Comparison of ENCODE assay signal across 8 cellular contexts in the genomic region with DNA sequence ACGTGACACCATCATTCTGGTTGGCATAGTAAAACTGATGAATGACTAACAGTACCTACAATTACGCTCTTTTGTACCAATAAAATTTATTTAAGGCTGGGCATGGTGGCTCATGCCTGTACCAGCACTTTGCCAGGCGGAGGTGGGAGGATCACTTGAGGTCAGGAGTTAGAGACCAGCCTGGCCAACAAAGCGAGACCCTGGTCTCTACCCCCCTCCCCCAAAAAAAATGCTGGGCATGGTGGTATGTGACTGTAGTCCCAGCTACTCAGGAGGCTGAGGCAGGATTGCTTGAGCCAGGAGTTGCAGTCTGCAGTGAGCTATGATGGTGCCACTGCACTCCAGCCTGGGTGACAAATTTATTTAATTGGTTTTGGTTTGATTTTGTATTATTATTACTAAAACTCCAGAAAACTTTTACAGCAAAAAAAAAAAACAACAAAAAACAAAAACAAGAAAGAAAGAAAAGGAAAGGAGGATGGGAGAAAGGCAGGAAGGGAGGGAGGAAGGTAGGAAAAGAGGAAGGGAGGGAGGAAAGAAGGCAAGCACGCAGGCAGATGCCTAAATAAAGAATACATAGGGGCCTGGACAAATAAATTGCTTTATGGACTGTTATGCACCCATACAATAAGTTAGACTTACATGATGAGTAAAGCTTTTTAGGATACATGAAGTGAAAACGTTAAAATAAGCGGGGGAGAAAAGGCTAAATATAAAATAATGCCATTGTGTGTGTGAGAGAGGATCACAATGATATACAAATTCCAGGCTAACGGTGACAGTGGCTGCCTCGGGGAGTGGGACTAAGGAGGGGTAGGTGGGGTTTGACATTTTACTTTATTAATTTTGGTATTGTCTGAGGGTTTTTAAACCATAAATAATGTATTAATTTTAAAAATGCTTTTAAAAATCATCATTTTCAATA. TPM values are rescaled to one million over a fixed set of nuclear protein-coding genes. Genes with fewer than 3 reads are reported as not detected.
DNase-seq lines count a peak whose midpoint lies in the region; ATAC-seq and TF ChIP-seq lines count a peak whose summit lies in the region.

No MANE protein-coding gene starts in this region.

- H2BK12ac ChIP-seq in trophoblast cell (ENCODE audit: low read length) = no peak overlapping the region

- H3K14ac ChIP-seq in trophoblast cell (ENCODE audit: low read length) = no peak overlapping the region

- ATAC-seq in HG03196 (IDR thresholded peaks at IDR 0.05; ENCODE audit: unreplicated experiment) (no peak), HG03354 (IDR thresholded peaks at IDR 0.05; ENCODE audit: poor library complexity, severe bottlenecking, unreplicated experiment) (no peak)

- H3K36me3 ChIP-seq in OCI-LY3 (replicated peaks; ENCODE audit: low read depth, low read length) (peaks cover 17% of the 10 kb centered on the region), trophoblast cell (ENCODE audit: control insufficient read depth in 1 of 2, insufficient read depth in 2 of 2, low read length in 2 of 2) (peaks cover 11 to 17% of the 10 kb centered on the region in 2 experiments)

- H2BK5ac ChIP-seq in trophoblast cell (ENCODE audit: low read depth, low read length, poor library complexity) = no peak overlapping the region

- H3K79me1 ChIP-seq in trophoblast cell (ENCODE audit: low read length) = peaks cover 4% of the 10 kb centered on the region

- no peak overlapping the region for H4K91ac ChIP-seq in trophoblast cell (ENCODE audit: low read depth, low read length)

- H4K20me1 ChIP-seq in OCI-LY3 (ENCODE audit: insufficient read depth, low read length) = no peaks in the 10 kb centered on the region

- H3K9me3 ChIP-seq in OCI-LY3 (ENCODE audit: insufficient read depth, low read length) (no peaks in the 10 kb centered on the region), trophoblast cell (ENCODE audit: insufficient read depth, low read depth, low read length) (no peaks in the 10 kb centered on the region)

- H3K4me1 ChIP-seq in OCI-LY3 (ENCODE audit: low read length) (peaks cover 9% of the 10 kb centered on the region), trophoblast cell (ENCODE audit: control insufficient read depth in 1 of 2, insufficient read depth in 2 of 2, low read length in 2 of 2) (peaks cover 0 to 2% of the 10 kb centered on the region in 2 experiments)

- H3K9ac ChIP-seq in OCI-LY3 (ENCODE audit: low read length) = peak overlapping the region; percentile 84
- no peak overlapping the region for H3K9ac ChIP-seq in trophoblast cell (ENCODE audit: low read length)

- peaks cover 10% of the 10 kb centered on the region for H3K79me2 ChIP-seq in OCI-LY3 (ENCODE audit: low read length)
- H3K79me2 ChIP-seq in trophoblast cell (ENCODE audit: control insufficient read depth, insufficient read depth, low read length, poor library complexity) = peaks cover 2% of the 10 kb centered on the region

- peak overlapping the region; percentile 93 for H3K4me3 ChIP-seq in GM12864 (ENCODE audit: low read depth, low read length)
- H3K4me3 ChIP-seq in OCI-LY3 (ENCODE audit: low read length) = peak overlapping the region; percentile 93
- H3K4me3 ChIP-seq in epithelial cell of proximal tubule (ENCODE audit: low read depth, low read length) = peak overlapping the region; percentile 70
- H3K4me3 ChIP-seq in trophoblast cell (ENCODE audit: low read depth, low read length) = no peak overlapping the region

- peak overlapping the region; percentile 78; the same call in 1 of the 2 replicates for H2AFZ ChIP-seq in OCI-LY3 (ENCODE audit: low read depth, low read length)
- H2AFZ ChIP-seq in trophoblast cell (ENCODE audit: insufficient read depth, low read length, poor library complexity) = no peak overlapping the region

- H3K27ac ChIP-seq in OCI-LY3 (ENCODE audit: low read length) (peak overlapping the region; percentile 22; the same call in 1 of the 2 replicates), trophoblast cell (ENCODE audit: low read depth, low read length) (no peak overlapping the region)

- TF ChIP-seq CTCF in GM12864 (IDR thresholded peaks at IDR 0.05; ENCODE audit: low read depth, low read length, missing control alignments) = no peak
- TF ChIP-seq CTCF in OCI-LY3 (IDR thresholded peaks at IDR 0.05; ENCODE audit: low read depth, low read length) = no peak
- TF ChIP-seq CTCF in epithelial cell of proximal tubule (conservative IDR thresholded peaks at IDR 0.05; ENCODE audit: low read depth, low read length) = no peak

- no peak overlapping the region for H2BK120ac ChIP-seq in trophoblast cell (ENCODE audit: insufficient read depth, low read length, poor library complexity)

- DNase-seq in GM12864 (ENCODE audit: low read depth) (no peak), epithelial cell of proximal tubule (ENCODE audit: low read depth) (no peak), trophoblast cell (no peak), 8988T (no peak), occipital lobe (lab: John Stamatoyannopoulos, UW) (no peak)

- H3K18ac ChIP-seq in trophoblast cell (ENCODE audit: low read length) = no peak overlapping the region

- H3K4ac ChIP-seq in trophoblast cell (ENCODE audit: low read depth, low read length) = no peak overlapping the region

- no peaks in the 10 kb centered on the region for H3K27me3 ChIP-seq in OCI-LY3 (ENCODE audit: low read depth, low read length)
- H3K27me3 ChIP-seq in trophoblast cell (ENCODE audit: insufficient read depth, low read length) = peaks cover 4% of the 10 kb centered on the region

- H2AK5ac ChIP-seq in trophoblast cell (ENCODE audit: low read length) = no peak overlapping the region

- H4K8ac ChIP-seq in trophoblast cell (ENCODE audit: low read depth, low read length) = peak overlapping the region; percentile 69

- H3K23ac ChIP-seq in trophoblast cell (ENCODE audit: low read length) = no peak overlapping the region

- H3K4me2 ChIP-seq in OCI-LY3 (ENCODE audit: low read length) (peak overlapping the region; percentile 87), trophoblast cell (ENCODE audit: low read length) (peak overlapping the region; percentile 76)

- WGBS in trophoblast cell (ENCODE audit: extremely low coverage, insufficient coverage, insufficient read length) = no CpG with 5 or more reads among the region's 9 CpGs

- peak overlapping the region; percentile 71 for H4K12ac ChIP-seq in trophoblast cell (ENCODE audit: low read depth, low read length)

RNA-seq across cellular contexts. Expression of a gene that starts 0.7 kb away (rescaled TPM):
- total RNA-seq in epithelial cell of proximal tubule (12.3 and 12.5 TPM in 2 replicates), occipital lobe (38.4 TPM)
- polyA plus RNA-seq in trophoblast cell (2013) = 10.4 and 11.2 TPM in 2 replicates

RNA-seq across cellular contexts. Expression of a gene that starts 27.7 kb away (rescaled TPM):
- total RNA-seq in epithelial cell of proximal tubule = 1.5 and 3.7 TPM in 2 replicates
- polyA plus RNA-seq in trophoblast cell (2013) = 2.2 and 2.3 TPM in 2 replicates
- total RNA-seq in occipital lobe = 10.3 TPM

RNA-seq across cellular contexts. Expression of a gene that starts 34.7 kb away (rescaled TPM):
- total RNA-seq in epithelial cell of proximal tubule = 0.17 and 0.65 TPM in 2 replicates
- polyA plus RNA-seq in trophoblast cell (2013) = not detected in 2 replicates
- 4.1 TPM for total RNA-seq in occipital lobe

RNA-seq across cellular contexts. Expression of a gene that starts 42.5 kb away (rescaled TPM):
- total RNA-seq in epithelial cell of proximal tubule (6.0 and 6.9 TPM in 2 replicates), occipital lobe (40.7 TPM)
- 6.9 and 7.0 TPM in 2 replicates for polyA plus RNA-seq in trophoblast cell (2013)

RNA-seq across cellular contexts. Expression of a gene that starts 57.0 kb away (rescaled TPM):
- total RNA-seq in epithelial cell of proximal tubule (5.2 and 7.1 TPM in 2 replicates), occipital lobe (17.0 TPM)
- 4.1 and 4.3 TPM in 2 replicates for polyA plus RNA-seq in trophoblast cell (2013)
